Comparison of ENCODE assay signal across 1 cellular context in the genomic region with DNA sequence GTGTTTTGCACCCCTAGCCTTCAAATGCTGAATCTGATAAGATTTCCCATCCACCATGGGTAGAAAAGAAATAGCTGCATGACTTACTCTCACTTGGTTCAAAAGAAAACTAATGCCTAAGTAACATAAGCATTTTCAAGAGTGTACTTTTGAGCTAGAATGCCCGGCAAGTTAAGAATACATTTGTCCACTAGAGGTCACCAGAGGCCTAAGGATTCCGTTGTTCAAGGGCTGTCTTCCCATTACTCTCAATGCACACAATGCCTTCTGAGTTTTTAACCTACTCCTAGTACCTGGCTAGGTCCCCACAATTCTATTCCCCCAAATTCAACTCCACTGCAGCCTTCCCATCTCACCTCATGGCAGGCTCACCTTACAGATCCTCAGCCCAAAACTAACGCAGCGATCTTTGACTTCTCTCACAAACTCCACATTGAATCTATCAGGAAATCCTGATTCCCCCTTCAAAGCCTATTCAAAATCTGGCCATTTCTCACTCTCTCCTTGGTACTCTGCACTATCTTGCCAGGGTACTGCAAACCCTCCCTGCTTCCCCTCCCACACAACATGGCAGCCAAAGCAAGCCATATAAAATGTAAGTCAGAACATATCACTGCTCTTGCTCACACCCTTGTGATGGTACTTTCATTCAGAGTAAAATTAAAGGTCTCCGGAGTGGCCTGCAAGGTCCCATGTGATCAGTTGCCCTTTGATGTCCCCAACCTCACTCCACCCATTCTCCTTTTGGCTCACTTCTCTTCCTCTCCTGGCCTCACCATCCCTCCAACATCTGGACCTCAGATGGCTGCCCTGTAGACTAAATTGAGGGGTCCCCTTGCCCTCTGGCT.
TF ChIP-seq lines count a peak whose summit lies in the region.

No MANE protein-coding gene starts in this region.

TF ChIP-seq in endothelial cell of umbilical vein, 7 proteins besides CTCF, POLR2A, EP300 and RAD21 (continued from another document):
- TF ChIP-seq, protein P1, sequence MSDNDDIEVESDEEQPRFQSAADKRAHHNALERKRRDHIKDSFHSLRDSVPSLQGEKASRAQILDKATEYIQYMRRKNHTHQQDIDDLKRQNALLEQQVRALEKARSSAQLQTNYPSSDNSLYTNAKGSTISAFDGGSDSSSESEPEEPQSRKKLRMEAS (IDR thresholded peaks at IDR 0.05; ENCODE audit: insufficient read depth, insufficient read length), result no peak
TF ChIP-seq in endothelial cell of umbilical vein: peak in this region for 0.
